Comparison of ENCODE assay signal across 8 cellular contexts in the genomic region with DNA sequence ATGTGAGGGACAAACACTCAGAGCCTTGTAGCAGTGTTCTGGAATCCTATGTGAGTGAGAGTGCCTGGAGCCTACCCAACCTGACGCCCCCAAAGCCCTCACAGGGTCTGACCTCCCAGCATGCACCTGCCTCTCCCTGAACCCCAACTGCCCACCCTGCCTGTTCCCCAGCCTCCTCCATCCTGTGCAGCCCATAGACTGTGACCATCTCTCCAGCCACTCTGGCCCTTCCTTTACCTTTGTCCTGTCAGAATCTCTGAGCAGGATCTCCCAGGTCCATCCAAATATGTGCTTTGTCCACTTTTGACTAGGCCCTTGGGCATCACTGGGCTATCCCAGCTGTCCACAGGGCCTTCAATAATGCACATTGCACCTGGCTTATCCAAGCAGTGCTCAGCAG.
DNase-seq lines count a peak whose midpoint lies in the region; ATAC-seq, FAIRE-seq and TF ChIP-seq lines count a peak whose summit lies in the region.
"Not testable (repeated sequence)": the region's sequence is repeated elsewhere in the genome, so short reads cannot be mapped to it uniquely, and the experiment has no call there.

No MANE protein-coding gene starts in this region.

- not testable (repeated sequence) for H3K9ac ChIP-seq in endothelial cell of umbilical vein (replicated peaks; ENCODE audit: extremely low read depth, insufficient read depth, low read length)

- CTCF ChIA-PET in endothelial cell of umbilical vein (lab: Charles Lee), result not testable (repeated sequence)

- WGBS in spleen, 5 donors, result 43 to 63% methylated on average over 1 of the region's 1 CpG; no CpG with 5 or more reads in 3 of the 5 donors

- not testable (repeated sequence) for H3K79me2 ChIP-seq in endothelial cell of umbilical vein (ENCODE audit: control insufficient read depth, insufficient read depth, low read length)

- POLR2A ChIA-PET in endothelial cell of umbilical vein (lab: Charles Lee), result not testable (repeated sequence)

- peak; percentile 0 for DNase-seq in G401 (ENCODE audit: low spot score)
- peak; percentile 59 for DNase-seq in activated effector memory CD4-positive, alpha-beta T cell treated with anti-CD3 and anti-CD28 coated beads, Interleukin-2, amount 50 U/mL, for 16 hours
- peak; percentile 0 for DNase-seq in astrocyte of the hippocampus (ENCODE audit: low read depth, low spot score)
- peak; percentile 0 for DNase-seq in endothelial cell of umbilical vein (ENCODE audit: low read depth, low spot score)
- DNase-seq in left cardiac atrium, result peak; percentile 0
- DNase-seq in mesenteric fat pad (ENCODE audit: low spot score), result peak; percentile 78
- peak; percentile 7 for DNase-seq in posterior vena cava (ENCODE audit: low spot score)
- DNase-seq in spleen, result peak; percentile 58

- not testable (repeated sequence) for TF ChIP-seq POLR2A in endothelial cell of umbilical vein (IDR thresholded peaks at IDR 0.05; ENCODE audit: low read depth, low read length); spleen (IDR thresholded peaks at IDR 0.05)

- intact Hi-C loops in endothelial cell of umbilical vein (cut with micrococcal nuclease); left cardiac atrium (cut with DNase I); posterior vena cava (cut with DNase I); spleen (cut with DNase I; ENCODE audit: low total_unique reads): not testable (repeated sequence)

- not testable (repeated sequence) for H3K9me3 ChIP-seq in endothelial cell of umbilical vein (replicated peaks; ENCODE audit: control insufficient read depth, insufficient read depth, low read length)
- peaks cover 0 to 16% (median 2%) of the 10 kb centered on the region in 8 donors for H3K9me3 ChIP-seq in spleen

- TF ChIP-seq CTCF in endothelial cell of umbilical vein (IDR thresholded peaks at IDR 0.05; ENCODE audit: extremely low read depth in 1 of 2, insufficient read depth in 1 of 2, low read depth in 1 of 2, low read length in 2 of 2); spleen (IDR thresholded peaks at IDR 0.05 in 8 of 11, conservative IDR thresholded peaks at IDR 0.05 in 3 of 11): not testable (repeated sequence)

- not testable (repeated sequence) for H3K27me3 ChIP-seq in endothelial cell of umbilical vein (ENCODE audit: control insufficient read depth in 2 of 2, insufficient read depth in 2 of 2, low read length in 2 of 2); spleen (replicated peaks in 1 of 7)

- not testable (repeated sequence) for H3K4me1 ChIP-seq in endothelial cell of umbilical vein (ENCODE audit: control insufficient read depth, extremely low read depth, insufficient read depth, low read length); spleen

- not testable (repeated sequence) for H3K36me3 ChIP-seq in endothelial cell of umbilical vein (ENCODE audit: control insufficient read depth in 2 of 2, extremely low read depth in 1 of 2, insufficient read depth in 2 of 2, low read length in 2 of 2); spleen

- not testable (repeated sequence) for H3K4me2 ChIP-seq in endothelial cell of umbilical vein (ENCODE audit: insufficient read depth, low read length)

- H4K20me1 ChIP-seq in endothelial cell of umbilical vein (replicated peaks; ENCODE audit: control insufficient read depth, extremely low read depth, insufficient read depth, low read length), result not testable (repeated sequence)

- in situ Hi-C loops in G401 (cut with HindIII; ENCODE audit: low sequenced_read_pairs), result not testable (repeated sequence)

- ATAC-seq in left cardiac atrium, result not testable (repeated sequence)

- not testable (repeated sequence) for H2AFZ ChIP-seq in endothelial cell of umbilical vein (ENCODE audit: low read depth, low read length)

- FAIRE-seq in endothelial cell of umbilical vein (lab: Jason Lieb, UNC), result not testable (repeated sequence)

- dilution Hi-C loops in endothelial cell of umbilical vein (cut with MboI; ENCODE audit: extremely low pct_ligation_motif_present, low sequenced_read_pairs), result not testable (repeated sequence)

- H3K9me1 ChIP-seq in endothelial cell of umbilical vein (replicated peaks; ENCODE audit: control insufficient read depth, extremely low read depth, insufficient read depth, low read length), result not testable (repeated sequence)

- H3K27ac ChIP-seq in endothelial cell of umbilical vein (ENCODE audit: insufficient read depth, low read depth, low read length); spleen: not testable (repeated sequence)

- not testable (repeated sequence) for BruUV-seq in endothelial cell of umbilical vein (replicated peaks; lab: Mats Ljungman, UMichigan)

- not testable (repeated sequence) for H3K4me3 ChIP-seq in endothelial cell of umbilical vein (replicated peaks in 1 of 3; ENCODE audit: insufficient read depth in 1 of 3, low read depth in 1 of 3, low read length in 3 of 3); spleen

Comparison
In these comparisons a context has a peak if more than half of its experiments do, and no peak if none do; other contexts are left out.
1. DNase-seq: peak in every context shown above with its lines; median percentile 78 in mesenteric fat pad; 59 in activated effector memory CD4-positive, alpha-beta T cell treated with anti-CD3 and anti-CD28 coated beads, Interleukin-2, amount 50 U/mL, for 16 hours; 58 in spleen; 7 in posterior vena cava; 0 in G401; 0 in astrocyte of the hippocampus; 0 in endothelial cell of umbilical vein; 0 in left cardiac atrium.